ENCODE assay signal across 25 cellular contexts in genomic region chr11:86237267-86237804, GRCh38.
"Had no signal": no experiment of that assay in that cellular context is flagged by ENCODE, and none has a peak within 500 bp of the region (broad histone marks: within the 10 kb centered on the region; RNA-seq: fewer than 3 reads in every experiment).

No MANE protein-coding gene starts in this region.

- H3K4me3 ChIP-seq: psoas muscle, right lobe of liver, sigmoid colon, stomach, thoracic aorta, thyroid gland, tibial nerve, upper lobe of left lung, vagina had no signal

- H3K4me1 ChIP-seq: parathyroid adenoma, psoas muscle, right lobe of liver, sigmoid colon, stomach, thyroid gland, tibial nerve, upper lobe of left lung, vagina had no signal

- ATAC-seq: naive thymus-derived CD8-positive, alpha-beta T cell; natural killer cell treated with Interleukin-12 subunit alpha and Interleukin-12 subunit beta and Interleukin-15 and Interleukin-18, amount 100 ng/mL, for 72 hours; psoas muscle; right cardiac atrium; right lobe of liver; stimulated activated effector memory CD8-positive, alpha-beta T cell treated with anti-CD3 and anti-CD28 coated beads, Interleukin-12 subunit alpha, Interleukin-12 subunit beta, amount 100 ng/mL, for 72 hours; stimulated activated naive B cell treated with anti-CD40 and anti-IgM and Interleukin-4, amounts not matched to agents 10 μg/mL and 1 μg/mL and 100 μg/mL, for 72 hours had no signal

- H3K27ac ChIP-seq: neutrophil, parathyroid adenoma, psoas muscle, right lobe of liver, sigmoid colon, stomach, thoracic aorta, thyroid gland, tibial nerve, upper lobe of left lung, vagina had no signal

- H3K36me3 ChIP-seq: neutrophil, right lobe of liver, sigmoid colon, stomach, thoracic aorta, thyroid gland, tibial nerve, upper lobe of left lung, vagina had no signal

- H3K27me3 ChIP-seq: neutrophil, right lobe of liver, sigmoid colon, stomach, thyroid gland, tibial nerve, upper lobe of left lung, vagina had no signal

- H3K9me3 ChIP-seq: neutrophil, psoas muscle, right lobe of liver, sigmoid colon, stomach, thoracic aorta, thyroid gland, tibial nerve, upper lobe of left lung, vagina had no signal

- DNase-seq: naive thymus-derived CD8-positive, alpha-beta T cell; nephron progenitor cell; nucleus accumbens; posterior cingulate gyrus; psoas muscle; right cardiac atrium; right lobe of liver; sigmoid colon; small intestine; stimulated activated CD4-positive, alpha-beta T cell treated with anti-CD3 and anti-CD28 coated beads, Interleukin-15, amount 100 ng/mL, for 24 hours; stimulated activated CD4-positive, alpha-beta T cell treated with anti-CD3 and anti-CD28 coated beads, Interleukin-2, amount 100 ng/mL, for 24 hours; stimulated activated CD4-positive, alpha-beta T cell treated with anti-CD3 and anti-CD28 coated beads, Interleukin-2, amount 100 ng/mL, for 48 hours; stimulated activated CD4-positive, alpha-beta T cell treated with anti-CD3 and anti-CD28 coated beads, Interleukin-4, amount 100 ng/mL, for 24 hours; stimulated activated naive B cell treated with anti-CD40 and anti-IgM and Interleukin-4, amounts not matched to agents 10 μg/mL and 1 μg/mL and 100 μg/mL, for 72 hours; stimulated activated naive CD4-positive, alpha-beta T cell treated with Interleukin-2 at 50 U/mL for 16 hours; stomach; thyroid gland; upper lobe of left lung had no signal
